Comparison of ENCODE assay signal across 21 cellular contexts in genomic region chr3:35675621-35676020, GRCh38. TPM values are rescaled to one million over a fixed set of nuclear protein-coding genes. Genes with fewer than 3 reads are reported as not detected.
"Had no signal": no experiment of that assay in that cellular context is flagged by ENCODE, and none has a peak within 500 bp of the region (broad histone marks: within the 10 kb centered on the region; RNA-seq: fewer than 3 reads in every experiment).

No MANE protein-coding gene starts in this region.

- H3K4me1 ChIP-seq: esophagus squamous epithelium, heart left ventricle, right atrium auricular region, sigmoid colon, stomach had no signal

- H3K9me3 ChIP-seq: esophagus squamous epithelium, heart left ventricle, neutrophil, right atrium auricular region, sigmoid colon, stomach had no signal

- FAIRE-seq: colon, islet of Langerhans, small intestine had no signal

- ATAC-seq: heart left ventricle; naive thymus-derived CD8-positive, alpha-beta T cell had no signal

- H3K36me3 ChIP-seq: esophagus squamous epithelium, heart left ventricle, neutrophil, right atrium auricular region, sigmoid colon, stomach had no signal

- H3K27ac ChIP-seq: esophagus squamous epithelium, heart left ventricle, neutrophil, right atrium auricular region, sigmoid colon, stomach had no signal

- H3K4me3 ChIP-seq: esophagus squamous epithelium, heart left ventricle, right atrium auricular region, sigmoid colon, stomach had no signal

- H3K27me3 ChIP-seq: esophagus squamous epithelium, heart left ventricle, neutrophil, right atrium auricular region, sigmoid colon, stomach had no signal

- DNase-seq: esophagus squamous epithelium; foreskin fibroblast; heart left ventricle; hippocampal formation; kidney glomerular epithelial cell; mesendoderm; naive thymus-derived CD8-positive, alpha-beta T cell; sigmoid colon; small intestine; stimulated activated CD4-positive, alpha-beta T cell treated with anti-CD3 and anti-CD28 coated beads, Interleukin-12 subunit alpha, Interleukin-12 subunit beta, amount 100 ng/mL, for 4 hours; stimulated activated naive CD4-positive, alpha-beta T cell; stomach; trophoblast cell had no signal

RNA-seq across cellular contexts. Expression of gene ARPP21, which starts 36.3 kb away (rescaled TPM):
- total RNA-seq: epithelial cell of proximal tubule; esophagus squamous epithelium; glomerular endothelial cell; lung microvascular endothelial cell; naive thymus-derived CD8-positive, alpha-beta T cell; osteoblast; right atrium auricular region had no signal
- polyA plus RNA-seq: naive thymus-derived CD8-positive, alpha-beta T cell had no signal
